8 cellular contexts compared by ENCODE assay signal in genomic region chr1:163069142-163069541, GRCh38. TPM values are rescaled to one million over a fixed set of nuclear protein-coding genes. Genes with fewer than 3 reads are reported as not detected.
DNase-seq lines count a peak whose midpoint lies in the region; ATAC-seq and TF ChIP-seq lines count a peak whose summit lies in the region.

Gene RGS4, plus strand, starts transcription at chr1:163069361. Its CDS starts 124 bp downstream, at chr1:163069485.

- WGBS in H9 (ENCODE audit: extremely low coverage, insufficient read length, low lambda C conversion rate) = no CpG with 5 or more reads among the region's 13 CpGs

- H3K27me3 ChIP-seq in H9 (ENCODE audit: insufficient read depth, low read length) (no peaks in the 10 kb centered on the region), neural progenitor cell (peaks cover 26% of the 10 kb centered on the region)

- H3K56ac ChIP-seq in H9 (ENCODE audit: insufficient read length, low read depth, low read length) = no peak within 1 kb of the TSS

- H3K9me3 ChIP-seq in H9 (ENCODE audit: control insufficient read depth, low read depth, low read length) = no peaks in the 10 kb centered on the region
- no peaks in the 10 kb centered on the region for H3K9me3 ChIP-seq in neural progenitor cell (ENCODE audit: low read depth)

- no peak within 1 kb of the TSS for H2BK12ac ChIP-seq in H9 (ENCODE audit: insufficient read length, low read depth, low read length)

- H3K36me3 Mint-ChIP-seq in H9 (ENCODE audit: insufficient read depth in 1 of 3, low read depth in 3 of 3) (no peaks in the 10 kb centered on the region), neural progenitor cell (no peaks in the 10 kb centered on the region)

- H3K23ac ChIP-seq in H9 (ENCODE audit: insufficient read length, low read depth, low read length) = no peak within 1 kb of the TSS

- H3K23me2 ChIP-seq in H9 (ENCODE audit: insufficient read length, low read depth, low read length, poor library complexity, severe bottlenecking) = no peaks in the 10 kb centered on the region

- H2BK20ac ChIP-seq in H9 (ENCODE audit: low read depth, low read length, poor library complexity, severe bottlenecking) = no peak within 1 kb of the TSS

- no peak within 1 kb of the TSS for H2BK5ac ChIP-seq in H9 (ENCODE audit: insufficient read length, low read length)

- no peak within 1 kb of the TSS for H3K27ac ChIP-seq in H9 (ENCODE audit: insufficient read length, low read depth, low read length)
- H3K27ac ChIP-seq in neural progenitor cell = no peak within 1 kb of the TSS

- no peak within 1 kb of the TSS for H4K8ac ChIP-seq in H9 (replicated peaks; ENCODE audit: insufficient read length, low read depth, low read length)

- no peaks in the 10 kb centered on the region for H3K36me3 ChIP-seq in neural progenitor cell

- H2AFZ ChIP-seq in H9 (ENCODE audit: low read length) (no peak within 1 kb of the TSS), neural progenitor cell (replicated peaks) (peak within 1 kb of the TSS; percentile 74)

- no peak within 1 kb of the TSS for H3K18ac ChIP-seq in H9 (ENCODE audit: insufficient read length, low read depth, low read length)

- H3K4me1 Mint-ChIP-seq in H9 (peaks cover 16% of the 10 kb centered on the region in 2 experiments), neural progenitor cell (peaks cover 24% of the 10 kb centered on the region)

- TF ChIP-seq CTCF in H9 (conservative IDR thresholded peaks at IDR 0.05) = peak; percentile 66
- TF ChIP-seq CTCF in fibroblast of villous mesenchyme (IDR thresholded peaks at IDR 0.05; ENCODE audit: insufficient read depth, low read depth, low read length) = peak; percentile 54
- TF ChIP-seq CTCF in neural progenitor cell (IDR thresholded peaks at IDR 0.05) = peak; percentile 67

- no peak within 1 kb of the TSS for H2BK120ac ChIP-seq in H9 (ENCODE audit: low read depth, low read length, poor library complexity, severe bottlenecking)

- H3K9ac ChIP-seq in H9 (ENCODE audit: extremely low read depth, insufficient read length, low read length) = no peak within 1 kb of the TSS
- H3K9ac ChIP-seq in neural progenitor cell = no peak within 1 kb of the TSS

- H3K27ac Mint-ChIP-seq in H9 = no peak within 1 kb of the TSS
- H3K27ac Mint-ChIP-seq in neural progenitor cell = no peak within 1 kb of the TSS

- H3K79me2 ChIP-seq in H9 (ENCODE audit: insufficient read depth, low read length) (no peaks in the 10 kb centered on the region), neural progenitor cell (ENCODE audit: low read depth) (no peaks in the 10 kb centered on the region)

- H3T11ph ChIP-seq in H9 (ENCODE audit: low read length) = no peak within 1 kb of the TSS

- H3K4me2 ChIP-seq in H9 (ENCODE audit: insufficient read depth, insufficient read length, low read length) = peak within 1 kb of the TSS; percentile 24
- H3K4me2 ChIP-seq in neural progenitor cell = peak within 1 kb of the TSS; percentile 59

- H3K4me3 ChIP-seq in fibroblast of villous mesenchyme (ENCODE audit: low read depth, low read length) (peak within 1 kb of the TSS; percentile 45), neural progenitor cell (peak within 1 kb of the TSS; percentile 21)

- no peak for ATAC-seq in GM18907 (IDR thresholded peaks at IDR 0.05; ENCODE audit: unreplicated experiment)
- ATAC-seq in GM21825 (IDR thresholded peaks at IDR 0.05; ENCODE audit: unreplicated experiment) = no peak
- no peak for ATAC-seq in HG03039 (IDR thresholded peaks at IDR 0.05; ENCODE audit: unreplicated experiment)

- peaks cover 4% of the 10 kb centered on the region for H3K27me3 Mint-ChIP-seq in H9 (ENCODE audit: low read depth)
- H3K27me3 Mint-ChIP-seq in neural progenitor cell (ENCODE audit: insufficient read depth, low read depth) = peaks cover 3% of the 10 kb centered on the region

- H3K14ac ChIP-seq in H9 (ENCODE audit: insufficient read depth, low read length) = no peak within 1 kb of the TSS

- no peak within 1 kb of the TSS for H4K5ac ChIP-seq in H9 (ENCODE audit: insufficient read length, low read depth, low read length)

- H3K4me3 Mint-ChIP-seq in H9 (peak within 1 kb of the TSS in 1 of 2 experiments; percentile 18; a peak in 2 of 5 replicates), neural progenitor cell (peak within 1 kb of the TSS; percentile 60)

- no peak within 1 kb of the TSS for H3K4ac ChIP-seq in H9 (ENCODE audit: low read depth, low read length)

- H4K20me1 ChIP-seq in H9 (ENCODE audit: control insufficient read depth, insufficient read depth, insufficient read length) (no peaks in the 10 kb centered on the region), neural progenitor cell (ENCODE audit: low read depth) (no peaks in the 10 kb centered on the region)

- H3K9me3 Mint-ChIP-seq in H9 (no peaks in the 10 kb centered on the region), neural progenitor cell (no peaks in the 10 kb centered on the region)

- H3K79me1 ChIP-seq in H9 (ENCODE audit: insufficient read depth, low read depth, low read length, poor library complexity, severe bottlenecking) = no peaks in the 10 kb centered on the region

- H4K91ac ChIP-seq in H9 (ENCODE audit: insufficient read length, low read depth, low read length) = no peak within 1 kb of the TSS

- no peak within 1 kb of the TSS for H2BK15ac ChIP-seq in H9 (ENCODE audit: low read depth, low read length)

- DNase-seq in H9 = peak; percentile 93
- DNase-seq in SHP77 treated with DMSO at 0.1 percent for 48 hours (lab: John Stamatoyannopoulos, UW) = peak; percentile 11
- peak; percentile 89 for DNase-seq in fibroblast of villous mesenchyme (ENCODE audit: low read depth)
- DNase-seq in neural progenitor cell (ENCODE audit: low spot score) = peak; percentile 93
- no peak for DNase-seq in NCI-H510A treated with DMSO at 0.1 percent for 48 hours (lab: John Stamatoyannopoulos, UW)

- no peak within 1 kb of the TSS for H2AK5ac ChIP-seq in H9 (ENCODE audit: insufficient read length, low read length)

- H3K4me1 ChIP-seq in H9 (ENCODE audit: insufficient read depth, low read length) = no peaks in the 10 kb centered on the region
- peaks cover 7% of the 10 kb centered on the region for H3K4me1 ChIP-seq in neural progenitor cell

- H3F3A ChIP-seq in neural progenitor cell (ENCODE audit: low read depth) = no peaks in the 10 kb centered on the region

RNA-seq across cellular contexts. Expression of gene RGS4, which starts in this region (rescaled TPM):
- not detected in 2 replicates for total RNA-seq in H9 (2021)
- total RNA-seq in fibroblast of villous mesenchyme = 63.9 and 78.0 TPM in 2 replicates
- total RNA-seq in neural progenitor cell (ENCODE audit: low replicate concordance) = 0.43 and 0.77 TPM in 2 replicates

Comparison
In these comparisons a context has a peak if more than half of its experiments do, and no peak if none do; other contexts are left out.
1. RNA of gene RGS4 (total RNA-seq): 63.9 to 78.0 TPM in fibroblast of villous mesenchyme; 0.43 to 0.77 TPM in neural progenitor cell and not detected in H9; every median in the first group is over 10 times any median in the second.
2. Peak in DNase-seq and H3K4me2 ChIP-seq in H9; RNA of the gene not detected or under 1 TPM.
3. Peak in DNase-seq, H3K4me3 ChIP-seq and H3K4me2 ChIP-seq in neural progenitor cell; RNA of the gene not detected or under 1 TPM.
4. Peak in every context shown above with its lines, with median percentiles within 50 percentile points of each other: CTCF ChIP-seq.